Comparison of ENCODE assay signal across 26 cellular contexts in the genomic region with DNA sequence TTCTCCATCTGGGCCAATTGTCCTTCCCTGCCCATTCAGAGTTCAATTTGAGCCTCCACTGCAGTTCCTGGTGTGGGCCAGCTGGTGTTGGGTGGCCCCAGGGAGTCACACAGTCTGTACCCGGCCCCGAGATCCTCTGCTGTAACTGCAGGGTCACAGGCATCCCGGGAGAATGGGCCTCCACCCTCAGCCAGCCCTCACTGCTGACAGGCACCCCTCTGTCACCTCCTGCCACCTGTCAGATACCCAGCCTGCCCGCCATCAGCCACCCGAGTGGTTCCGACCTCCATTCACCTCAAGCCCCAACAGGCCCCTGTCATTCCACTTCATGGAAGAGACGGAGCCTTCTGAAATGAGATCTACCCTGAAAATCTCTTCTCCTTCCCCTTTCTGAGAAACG.
"Had no signal": no experiment of that assay in that cellular context is flagged by ENCODE, and none has a peak within 500 bp of the region (broad histone marks: within the 10 kb centered on the region; RNA-seq: fewer than 3 reads in every experiment).

No MANE protein-coding gene starts in this region.

- H3K4me2 ChIP-seq: KMS-11 had no signal

- H3K9me3 ChIP-seq: SJSA1 had no signal

- ATAC-seq: K562 had no signal

- H3K27ac Mint-ChIP-seq: IgD-negative memory B cell had no signal

- H3K27ac ChIP-seq: HL-60, KMS-11, SJSA1, SK-N-MC had no signal

- H3K27me3 ChIP-seq: SJSA1 had no signal

- H3K4me1 Mint-ChIP-seq: IgD-negative memory B cell had no signal

- H3K9me3 Mint-ChIP-seq: IgD-negative memory B cell had no signal

- H3K9ac ChIP-seq: KMS-11 had no signal

- FAIRE-seq: HTR-8/SVneo, K562, RCC 7860 had no signal

- H3K4me3 Mint-ChIP-seq: IgD-negative memory B cell had no signal

- H3K4me3 ChIP-seq: K562, SJSA1, SK-N-MC had no signal

- H3K36me3 Mint-ChIP-seq: IgD-negative memory B cell had no signal

- DNase-seq: Kasumi-1, MV-4-11, NCI-H1048, NCI-H1105, NCI-H1417, NCI-H1436 treated with DMSO at 0.1 percent for 48 hours, NCI-H1694, NCI-H187 treated with DMSO at 0.1 percent for 48 hours, NCI-H2029 treated with DMSO at 0.1 percent for 48 hours, NCI-H226, NCI-H446, NCI-H510A, NCI-H524 treated with DMSO at 0.1 percent for 48 hours, NCI-H69, NCI-H774, Right ventricle myocardium superior, RPMI8226, SIG-M5 had no signal
